Comparison of ENCODE assay signal across 8 cellular contexts in the genomic region with DNA sequence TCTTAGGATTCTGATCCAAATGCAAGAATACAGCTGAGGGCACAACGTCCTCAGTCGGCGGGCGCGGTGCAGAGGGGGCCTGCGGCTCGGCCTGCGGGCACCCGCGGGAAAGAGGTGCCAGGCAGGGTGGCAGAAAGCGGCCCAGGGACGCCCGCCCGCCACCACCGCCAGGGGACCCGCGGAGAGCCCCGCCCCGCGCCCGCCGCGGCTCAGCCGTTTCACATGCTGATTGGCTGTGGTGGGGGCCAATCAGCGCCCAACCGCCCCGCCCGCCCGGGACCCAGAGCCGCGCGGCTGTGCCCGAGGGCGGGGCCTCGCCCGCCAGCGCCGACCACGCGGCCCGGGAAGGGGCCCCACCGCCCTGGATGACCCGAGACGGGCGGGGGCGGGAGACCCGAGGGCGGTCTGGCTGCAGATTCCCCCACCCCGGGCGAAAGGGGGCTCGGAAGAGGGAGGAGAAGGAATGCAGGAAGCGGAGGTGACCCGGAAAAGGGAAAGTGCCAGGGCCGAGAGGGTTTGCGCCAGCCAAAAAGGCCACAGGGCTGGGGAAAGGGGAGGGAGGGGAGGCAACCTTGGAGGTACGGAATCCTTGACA.
A peak's percentile ranks its signal among the peaks of the same experiment; 100 is the strongest.
DNase-seq lines count a peak whose midpoint lies in the region; ATAC-seq and TF ChIP-seq lines count a peak whose summit lies in the region.

No MANE protein-coding gene starts in this region.

- H3K27ac ChIP-seq in HUES48 (ENCODE audit: low read depth, low read length) = peak overlapping the region; percentile 91
- peak overlapping the region; percentile 90 for H3K27ac ChIP-seq in OCI-LY1 (ENCODE audit: low read depth, low read length, poor library complexity, severe bottlenecking)

- DNase-seq in DMS114 treated with DMSO at 0.1 percent for 48 hours (lab: John Stamatoyannopoulos, UW; ENCODE audit: unreplicated experiment) (peak; percentile 56), erythroblast (lab: John Stamatoyannopoulos, UW) (peak; percentile 91 to 93)
- DNase-seq in activated T-cell treated with anti-CD3 and anti-CD28 coated beads, Interleukin-2, amount 50 U/mL, for 1 hour = peak; percentile 94
- DNase-seq in stimulated activated CD8-positive, alpha-beta memory T cell treated with anti-CD3 and anti-CD28 coated beads, Interleukin-7, amount 100 ng/mL, for 24 hours (ENCODE audit: low read depth) = peak; percentile 82

- no peaks in the 10 kb centered on the region; the same call in 1 of the 2 replicates for H3F3A ChIP-seq in OCI-LY1 (ENCODE audit: insufficient read depth, low read length)

- peak; percentile 17; the same call in 1 of the 2 replicates for TF ChIP-seq CTCF in OCI-LY1 (IDR thresholded peaks at IDR 0.05; ENCODE audit: low read length)

- H3K4me1 ChIP-seq in HUES48 (ENCODE audit: control insufficient read depth, insufficient read depth, low read length) (peaks cover 47% of the 10 kb centered on the region), OCI-LY1 (ENCODE audit: insufficient read depth, low read length, severe bottlenecking) (peaks cover 63% of the 10 kb centered on the region), mucosa of stomach (ENCODE audit: control insufficient read depth, insufficient read depth, low read length) (peaks cover 37% of the 10 kb centered on the region)

- no peaks in the 10 kb centered on the region for H3K9me2 ChIP-seq in OCI-LY1 (ENCODE audit: low read depth, low read length)

- H3K27me3 ChIP-seq in HUES48 (ENCODE audit: control insufficient read depth, insufficient read depth, low read length) (no peaks in the 10 kb centered on the region), OCI-LY1 (ENCODE audit: insufficient read depth, low read length) (no peaks in the 10 kb centered on the region), mucosa of stomach (ENCODE audit: control insufficient read depth, insufficient read depth, low read length) (no peaks in the 10 kb centered on the region)

- H3K4me3 ChIP-seq in HUES48 (ENCODE audit: low read depth, low read length) (peak overlapping the region; percentile 71), OCI-LY1 (ENCODE audit: low read depth, low read length, poor library complexity, severe bottlenecking) (peak overlapping the region; percentile 79), mucosa of stomach (ENCODE audit: low read length) (peak overlapping the region; percentile 77)

- peak; percentile 96 for ATAC-seq in GM21447 (IDR thresholded peaks at IDR 0.05; ENCODE audit: unreplicated experiment)

- no peaks in the 10 kb centered on the region for H3K9me3 ChIP-seq in HUES48 (ENCODE audit: control insufficient read depth, insufficient read depth, low read length)
- H3K9me3 ChIP-seq in OCI-LY1 (ENCODE audit: low read length) = no peaks in the 10 kb centered on the region
- no peaks in the 10 kb centered on the region for H3K9me3 ChIP-seq in mucosa of stomach (ENCODE audit: control insufficient read depth, low read length)

- no peak overlapping the region for H2AFZ ChIP-seq in OCI-LY1 (ENCODE audit: low read length)

- H3K4me2 ChIP-seq in OCI-LY1 (ENCODE audit: low read length) = peak overlapping the region; percentile 81

- H3K9ac ChIP-seq in HUES48 (ENCODE audit: low read depth, low read length) = peak overlapping the region; percentile 93
- peak overlapping the region; percentile 81 for H3K9ac ChIP-seq in OCI-LY1 (ENCODE audit: low read length)
- H3K9ac ChIP-seq in mucosa of stomach (ENCODE audit: low read length) = peak overlapping the region; percentile 97

- no peaks in the 10 kb centered on the region for H3K79me2 ChIP-seq in OCI-LY1 (ENCODE audit: insufficient read depth, low read length)

- peak; percentile 66 for TF ChIP-seq POLR2A in erythroblast (IDR thresholded peaks at IDR 0.05; ENCODE audit: low read length)

- H3K36me3 ChIP-seq in HUES48 (ENCODE audit: control insufficient read depth, insufficient read depth, low read length) (peaks cover 24% of the 10 kb centered on the region), OCI-LY1 (ENCODE audit: insufficient read depth, low read length) (no peaks in the 10 kb centered on the region), mucosa of stomach (ENCODE audit: control insufficient read depth, insufficient read depth, low read length) (no peaks in the 10 kb centered on the region)

- H4K20me1 ChIP-seq in OCI-LY1 (ENCODE audit: insufficient read depth, low read length) = no peaks in the 10 kb centered on the region

Comparison
In these comparisons a context has a peak if more than half of its experiments do, and no peak if none do; other contexts are left out.
1. Peak in every context shown above with its lines: DNase-seq, ATAC-seq, H3K4me3 ChIP-seq and H3K27ac ChIP-seq.